14 cellular contexts compared by ENCODE assay signal in the genomic region with DNA sequence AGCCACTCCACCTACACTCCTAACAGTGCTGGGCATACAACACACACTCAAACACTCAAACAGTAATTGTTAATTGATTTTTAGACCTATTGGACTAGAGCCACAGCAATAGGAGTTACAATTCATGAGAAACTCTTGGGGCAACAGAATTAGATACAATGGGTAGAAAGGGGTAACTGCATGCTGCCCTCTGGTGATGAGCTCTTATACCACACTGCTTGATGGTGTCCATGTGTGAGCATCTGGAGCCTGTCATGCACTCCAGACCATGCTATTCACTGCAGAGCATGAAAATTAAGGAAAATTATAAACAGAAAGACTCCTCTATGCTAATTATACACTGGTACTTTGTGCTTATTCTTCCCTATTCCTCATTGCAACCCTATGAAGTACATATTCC.
DNase-seq lines count a peak whose midpoint lies in the region; ATAC-seq, FAIRE-seq and TF ChIP-seq lines count a peak whose summit lies in the region.
"Had no signal": no experiment of that assay in that cellular context is flagged by ENCODE, and none has a peak within 500 bp of the region (broad histone marks: within the 10 kb centered on the region; RNA-seq: fewer than 3 reads in every experiment).

No MANE protein-coding gene starts in this region.

- H3K4me3 Mint-ChIP-seq in nephron progenitor cell: no peak overlapping the region
- H3K4me3 Mint-ChIP-seq in activated CD4-positive, alpha-beta memory T cell treated with anti-CD3 and anti-CD28 coated beads, Interleukin-2, amount 10 ng/mL, durations not matched to agents 7 days and 5 days: no peak overlapping the region
- H3K4me3 Mint-ChIP-seq in naive thymus-derived CD4-positive, alpha-beta T cell: no peak overlapping the region
- H3K4me3 Mint-ChIP-seq: immature natural killer cell; T-helper 1 cell treated with Interleukin-12 subunit alpha and Interleukin-12 subunit beta and Interleukin-4 antibody, amounts not matched to agents 30 μg/mL and 1 μg/mL, for 36 hours had no signal

- no peak for FAIRE-seq in GM12878 (lab: Jason Lieb, UNC)
- FAIRE-seq: GM19239 had no signal

- H3K4me3 ChIP-seq in GM12875 (ENCODE audit: low read depth, low read length) (no peak overlapping the region), GM12878 (no peak overlapping the region)
- H3K4me3 ChIP-seq in naive thymus-derived CD4-positive, alpha-beta T cell (ENCODE audit: low read length): no peak overlapping the region

- no peak overlapping the region for H3K27ac ChIP-seq in GM12878 (ENCODE audit: control insufficient read depth, insufficient read depth)
- H3K27ac ChIP-seq in naive thymus-derived CD4-positive, alpha-beta T cell (ENCODE audit: low read depth, low read length): no peak overlapping the region

- POLR2A ChIA-PET in GM12878 (lab: Charles Lee): no interaction called here
- POLR2A ChIA-PET in activated CD4-positive, alpha-beta memory T cell treated with anti-CD3 and anti-CD28 coated beads, Interleukin-2, amount 10 ng/mL, durations not matched to agents 7 days and 5 days (lab: Charles Lee): no interaction called here
- POLR2A ChIA-PET in naive thymus-derived CD4-positive, alpha-beta T cell (lab: Charles Lee): no interaction called here

- no peak for TF ChIP-seq POLR2A in GM12878 (IDR thresholded peaks at IDR 0.05; ENCODE audit: low read depth, low read length)

- H3K4me1 ChIP-seq in GM12878 (ENCODE audit: control insufficient read depth, insufficient read depth, low read length): no peaks in the 10 kb centered on the region
- no peaks in the 10 kb centered on the region for H3K4me1 ChIP-seq in naive thymus-derived CD4-positive, alpha-beta T cell (ENCODE audit: control insufficient read depth in 2 of 2, insufficient read depth in 2 of 2, low read length in 2 of 2)

- BruUV-seq in GM12878 (replicated peaks; lab: Mats Ljungman, UMichigan): no TSS peak

- ATAC-seq in GM12878 (peak; percentile 78), HG02970 (IDR thresholded peaks at IDR 0.05; ENCODE audit: low FRiP score, unreplicated experiment) (no peak)
- ATAC-seq in naive thymus-derived CD4-positive, alpha-beta T cell: no peak

- RAD21 ChIA-PET in GM12878 (lab: Charles Lee; ENCODE audit: unreplicated experiment): interaction anchor here (0.5 to 1.3 kb wide), 2 partner anchors 425 to 434 kb away, joined by 3 to 5 read pairs; no protein-coding TSS in a partner anchor

- peak; percentile 66 for TF ChIP-seq RAD21 in GM12878 (IDR thresholded peaks at IDR 0.05; ENCODE audit: insufficient read depth, low read depth, low read length)

- TF ChIP-seq CTCF in GM12875 (IDR thresholded peaks at IDR 0.05; ENCODE audit: borderline replicate concordance, insufficient read depth, low read depth, low read length) (peak; percentile 38; the same call in 1 of the 2 replicates), GM12878 (IDR thresholded peaks at IDR 0.05 in 2 of 3, conservative IDR thresholded peaks at IDR 0.05 in 1 of 3; ENCODE audit: control insufficient read depth in 2 of 3, extremely low read depth in 1 of 3, insufficient read depth in 1 of 3, low read depth in 3 of 3, low read length in 3 of 3) (peak in 2 of 3 experiments; percentile 29 to 40; a peak in 4 of 6 replicates), nephron progenitor cell (IDR thresholded peaks at IDR 0.05) (peak; percentile 21)

- H3K27me3 Mint-ChIP-seq in nephron progenitor cell (ENCODE audit: low read depth, poor library complexity): no peaks in the 10 kb centered on the region
- H3K27me3 Mint-ChIP-seq in activated CD4-positive, alpha-beta memory T cell treated with anti-CD3 and anti-CD28 coated beads, Interleukin-2, amount 10 ng/mL, durations not matched to agents 7 days and 5 days: no peaks in the 10 kb centered on the region
- H3K27me3 Mint-ChIP-seq in naive thymus-derived CD4-positive, alpha-beta T cell: no peaks in the 10 kb centered on the region

- in situ Hi-C loops in GM12878 (cut with MboI): loop anchor here (5.0 kb wide), 1 partner anchor 424 kb away; no protein-coding TSS in a partner anchor

- H3K79me2 ChIP-seq in GM12878 (ENCODE audit: control insufficient read depth, insufficient read depth, low read length): no peaks in the 10 kb centered on the region

- SMC1A ChIA-PET in GM12878 (lab: Charles Lee; ENCODE audit: uncharacterized antibody, unreplicated experiment): interaction anchor here (1.7 to 2.0 kb wide), 2 partner anchors 420 to 425 kb away, joined by 6 read pairs; no protein-coding TSS in a partner anchor

- no peaks in the 10 kb centered on the region for H3K4me1 Mint-ChIP-seq in nephron progenitor cell
- no peaks in the 10 kb centered on the region for H3K4me1 Mint-ChIP-seq in activated CD4-positive, alpha-beta memory T cell treated with anti-CD3 and anti-CD28 coated beads, Interleukin-2, amount 10 ng/mL, durations not matched to agents 7 days and 5 days
- H3K4me1 Mint-ChIP-seq in naive thymus-derived CD4-positive, alpha-beta T cell: no peaks in the 10 kb centered on the region
- H3K4me1 Mint-ChIP-seq: immature natural killer cell had no signal

- intact Hi-C loops in GM12878 (cut with micrococcal nuclease; ENCODE audit: unreplicated experiment): loop anchor here (1.0 kb wide), 2 partner anchors 305 to 425 kb away; no protein-coding TSS in a partner anchor
- intact Hi-C loops in naive thymus-derived CD4-positive, alpha-beta T cell (cut with micrococcal nuclease): no loop called here

- no peak overlapping the region for H3K27ac Mint-ChIP-seq in nephron progenitor cell
- H3K27ac Mint-ChIP-seq in activated CD4-positive, alpha-beta memory T cell treated with anti-CD3 and anti-CD28 coated beads, Interleukin-2, amount 10 ng/mL, durations not matched to agents 7 days and 5 days: no peak overlapping the region
- no peak overlapping the region for H3K27ac Mint-ChIP-seq in naive thymus-derived CD4-positive, alpha-beta T cell
- H3K27ac Mint-ChIP-seq: immature natural killer cell; T-helper 1 cell treated with Interleukin-12 subunit alpha and Interleukin-12 subunit beta and Interleukin-4 antibody, amounts not matched to agents 30 μg/mL and 1 μg/mL, for 36 hours had no signal

- no peak overlapping the region for H2AFZ ChIP-seq in GM12878 (ENCODE audit: control insufficient read depth, low read depth, low read length)

- 0 out of 4 replicates have a peak, but pooled peaks of 1 of the 2 experiments have one; percentile 9 for TF ChIP-seq EP300 in GM12878 (IDR thresholded peaks at IDR 0.05; ENCODE audit: borderline replicate concordance in 1 of 2, control insufficient read depth in 1 of 2, low read depth in 2 of 2, low read length in 2 of 2)

- H3K36me3 ChIP-seq in GM12878 (ENCODE audit: control insufficient read depth in 2 of 2, insufficient read depth in 2 of 2, low read length in 1 of 2): no peaks in the 10 kb centered on the region
- H3K36me3 ChIP-seq in naive thymus-derived CD4-positive, alpha-beta T cell (ENCODE audit: control insufficient read depth in 2 of 3, insufficient read depth in 3 of 3, low read length in 3 of 3): no peaks in the 10 kb centered on the region

- no peaks in the 10 kb centered on the region; a peak in 1 of 4 replicates for H3K27me3 ChIP-seq in GM12878 (replicated peaks in 1 of 2; ENCODE audit: control insufficient read depth in 2 of 2, insufficient read depth in 2 of 2, low read length in 1 of 2)
- no peaks in the 10 kb centered on the region for H3K27me3 ChIP-seq in naive thymus-derived CD4-positive, alpha-beta T cell (ENCODE audit: control insufficient read depth in 2 of 2, insufficient read depth in 2 of 2, low read length in 2 of 2)

- CTCF ChIA-PET in GM12878 (lab: Yijun Ruan, JAX): interaction anchor here (1.8 to 4.3 kb wide), 3 partner anchors 16 to 434 kb away, joined by 4 to 37 read pairs (median 9); no protein-coding TSS in a partner anchor
- CTCF ChIA-PET in activated CD4-positive, alpha-beta memory T cell treated with anti-CD3 and anti-CD28 coated beads, Interleukin-2, amount 10 ng/mL, durations not matched to agents 7 days and 5 days (lab: Charles Lee): no interaction called here
- CTCF ChIA-PET in naive thymus-derived CD4-positive, alpha-beta T cell (lab: Charles Lee): no interaction called here

- no peaks in the 10 kb centered on the region for H3K9me3 ChIP-seq in GM12878 (replicated peaks; ENCODE audit: control insufficient read depth, insufficient read depth, low read length)
- no peaks in the 10 kb centered on the region for H3K9me3 ChIP-seq in naive thymus-derived CD4-positive, alpha-beta T cell (ENCODE audit: control insufficient read depth in 2 of 3, low read length in 3 of 3)

- H3K4me2 ChIP-seq in GM12878 (ENCODE audit: control insufficient read depth, insufficient read depth): no peak overlapping the region

- DNase-seq in HT1080 (ENCODE audit: low read depth) (peak; percentile 3), GM12878 (ENCODE audit: low read depth, low spot score) (no peak), nephron progenitor cell (no peak), dedifferentiated amniotic fluid mesenchymal stem cell (ENCODE audit: extremely low spot score) (no peak)
- DNase-seq in activated CD4-positive, alpha-beta memory T cell treated with anti-CD3 and anti-CD28 coated beads, Interleukin-2, amount 10 ng/mL, durations not matched to agents 7 days and 5 days: no peak
- DNase-seq in naive thymus-derived CD4-positive, alpha-beta T cell: no peak
- DNase-seq: activated T-cell treated with anti-CD3 and anti-CD28 coated beads, Interleukin-2, amount 50 U/mL, for 48 hours; DMS79 treated with DMSO at 0.1 percent for 48 hours; immature natural killer cell; NCI-H2029 had no signal

- no peaks in the 10 kb centered on the region for H3K9me3 Mint-ChIP-seq in nephron progenitor cell
- peaks cover 3% of the 10 kb centered on the region for H3K9me3 Mint-ChIP-seq in activated CD4-positive, alpha-beta memory T cell treated with anti-CD3 and anti-CD28 coated beads, Interleukin-2, amount 10 ng/mL, durations not matched to agents 7 days and 5 days
- H3K9me3 Mint-ChIP-seq in naive thymus-derived CD4-positive, alpha-beta T cell: peaks cover 0 to 29% (median 6%) of the 10 kb centered on the region in 11 donors

- no peak overlapping the region for H3K9ac ChIP-seq in GM12878 (ENCODE audit: control insufficient read depth, insufficient read depth, low read length)

- H3K36me3 Mint-ChIP-seq in nephron progenitor cell (ENCODE audit: low read depth): no peaks in the 10 kb centered on the region
- H3K36me3 Mint-ChIP-seq in activated CD4-positive, alpha-beta memory T cell treated with anti-CD3 and anti-CD28 coated beads, Interleukin-2, amount 10 ng/mL, durations not matched to agents 7 days and 5 days (ENCODE audit: low read depth): no peaks in the 10 kb centered on the region
- no peaks in the 10 kb centered on the region for H3K36me3 Mint-ChIP-seq in naive thymus-derived CD4-positive, alpha-beta T cell
- H3K36me3 Mint-ChIP-seq: immature natural killer cell had no signal

- no peaks in the 10 kb centered on the region for H4K20me1 ChIP-seq in GM12878 (ENCODE audit: control insufficient read depth, insufficient read depth)

TF ChIP-seq in GM12878, 131 proteins besides CTCF, POLR2A, EP300 and RAD21:
- no peak for TF ChIP-seq ZNF207 (IDR thresholded peaks at IDR 0.05; ENCODE audit: borderline replicate concordance)
- peak; percentile 58 for TF ChIP-seq SMC3 (IDR thresholded peaks at IDR 0.05; ENCODE audit: borderline replicate concordance, low read length)
